Comparison of ENCODE assay signal across 25 cellular contexts in genomic region chrX:134572816-134573682, GRCh38.
DNase-seq lines count a peak whose midpoint lies in the region; ATAC-seq and TF ChIP-seq lines count a peak whose summit lies in the region.
"Had no signal": no experiment of that assay in that cellular context is flagged by ENCODE, and none has a peak within 500 bp of the region (broad histone marks: within the 10 kb centered on the region; RNA-seq: fewer than 3 reads in every experiment).

No MANE protein-coding gene starts in this region.

- H3K36me3 Mint-ChIP-seq in activated CD4-positive, alpha-beta T cell treated with anti-CD3 and anti-CD28 coated beads, Interleukin-2, amount 10 ng/mL, durations not matched to agents 24 days and 14 days (ENCODE audit: low read depth): no peaks in the 10 kb centered on the region
- H3K36me3 Mint-ChIP-seq: neural progenitor cell had no signal

- in situ Hi-C loops in mammary epithelial cell (cut with MboI; ENCODE audit: low sequenced_read_pairs in 2 of 2): no loop called here

- H3K9me2 ChIP-seq in PC-3 (replicated peaks; ENCODE audit: low read length): no peaks in the 10 kb centered on the region

- CTCF ChIA-PET in PC-3 (lab: Charles Lee) (interaction anchor here (0.6 kb wide), 2 partner anchors 21 to 180 kb away, joined by 3 to 4 read pairs; no protein-coding TSS in a partner anchor), mammary epithelial cell (lab: Charles Lee; ENCODE audit: low non-redundant PET) (no interaction called here)

- peaks cover 2% of the 10 kb centered on the region for H3K4me1 Mint-ChIP-seq in activated CD4-positive, alpha-beta T cell treated with anti-CD3 and anti-CD28 coated beads, Interleukin-2, amount 10 ng/mL, durations not matched to agents 24 days and 14 days

- peaks cover 6% of the 10 kb centered on the region for H3K27me3 Mint-ChIP-seq in activated CD4-positive, alpha-beta T cell treated with anti-CD3 and anti-CD28 coated beads, Interleukin-2, amount 10 ng/mL, durations not matched to agents 24 days and 14 days

- H3K36me3 ChIP-seq in PC-3 (ENCODE audit: low read depth, low read length) (no peaks in the 10 kb centered on the region), mammary epithelial cell (ENCODE audit: insufficient read depth, low read length) (no peaks in the 10 kb centered on the region)
- H3K36me3 ChIP-seq: colonic mucosa, neural progenitor cell, transverse colon had no signal

- no peaks in the 10 kb centered on the region for H3K9me3 ChIP-seq in PC-3 (ENCODE audit: low read length)
- no peaks in the 10 kb centered on the region for H3K9me3 ChIP-seq in mammary epithelial cell (replicated peaks; ENCODE audit: insufficient read depth, low read length)
- H3K9me3 ChIP-seq: colonic mucosa, transverse colon had no signal

- no peak overlapping the region for H3K27ac Mint-ChIP-seq in activated CD4-positive, alpha-beta T cell treated with anti-CD3 and anti-CD28 coated beads, Interleukin-2, amount 10 ng/mL, durations not matched to agents 24 days and 14 days
- H3K27ac Mint-ChIP-seq: neural progenitor cell had no signal

- no peak for TF ChIP-seq CTCF in PC-3 (conservative IDR thresholded peaks at IDR 0.05; ENCODE audit: low read depth, low read length)
- TF ChIP-seq CTCF in mammary epithelial cell (conservative IDR thresholded peaks at IDR 0.05 in 1 of 2, IDR thresholded peaks at IDR 0.05 in 1 of 2; ENCODE audit: extremely low read depth in 1 of 2, insufficient read depth in 1 of 2, low read depth in 1 of 2, low read length in 2 of 2): no peak

- BruUV-seq in PC-3 (replicated peaks; lab: Mats Ljungman, UMichigan): no TSS peak
- BruUV-seq in mammary epithelial cell (replicated peaks; lab: Mats Ljungman, UMichigan): no TSS peak

- dilution Hi-C loops in mammary epithelial cell (cut with HindIII; ENCODE audit: low sequenced_read_pairs): no loop called here

- H3K27me3 ChIP-seq in PC-3 (ENCODE audit: low read length): no peaks in the 10 kb centered on the region
- H3K27me3 ChIP-seq in mammary epithelial cell (ENCODE audit: insufficient read depth, low read length): no peaks in the 10 kb centered on the region
- H3K27me3 ChIP-seq: colonic mucosa, neural progenitor cell, transverse colon had no signal

- H3K4me2 ChIP-seq in PC-3 (ENCODE audit: low read length) (peak overlapping the region; percentile 60), mammary epithelial cell (ENCODE audit: insufficient read depth, low read depth, low read length) (peak overlapping the region; percentile 6)
- H3K4me2 ChIP-seq: neural progenitor cell had no signal

- H3K27ac ChIP-seq in PC-3 (ENCODE audit: low read length): peak overlapping the region; percentile 67
- H3K27ac ChIP-seq in mammary epithelial cell (ENCODE audit: insufficient read depth, low read depth, low read length): no peak overlapping the region
- H3K27ac ChIP-seq: C4-2B, colonic mucosa, GM23248, neural progenitor cell, transverse colon had no signal

- H3K9ac ChIP-seq in PC-3 (ENCODE audit: low read length) (no peak overlapping the region), mammary epithelial cell (ENCODE audit: insufficient read depth, low read length) (no peak overlapping the region)
- H3K9ac ChIP-seq: GM23248, neural progenitor cell had no signal

- H3K4me3 ChIP-seq in PC-3 (ENCODE audit: low read length): peak overlapping the region; percentile 33; the same call in 1 of the 2 replicates
- H3K4me3 ChIP-seq in mammary epithelial cell (replicated peaks in 1 of 3; ENCODE audit: insufficient read depth in 1 of 3, low read depth in 2 of 3, low read length in 3 of 3): no peak overlapping the region
- H3K4me3 ChIP-seq: colonic mucosa, GM23248, neural progenitor cell, transverse colon had no signal

- POLR2A ChIA-PET in PC-3 (lab: Charles Lee; ENCODE audit: unreplicated experiment): interaction anchor here (0.7 kb wide), 1 partner anchor 183 kb away, joined by 3 read pairs; no protein-coding TSS in a partner anchor

- no peaks in the 10 kb centered on the region for H3K9me3 Mint-ChIP-seq in activated CD4-positive, alpha-beta T cell treated with anti-CD3 and anti-CD28 coated beads, Interleukin-2, amount 10 ng/mL, durations not matched to agents 24 days and 14 days
- H3K9me3 Mint-ChIP-seq: neural progenitor cell had no signal

- H3K79me2 ChIP-seq in PC-3 (ENCODE audit: low read length): no peaks in the 10 kb centered on the region
- H3K79me2 ChIP-seq in mammary epithelial cell (ENCODE audit: insufficient read depth, low read length): no peaks in the 10 kb centered on the region

- no peaks in the 10 kb centered on the region for H4K20me1 ChIP-seq in PC-3 (ENCODE audit: low read length)
- H4K20me1 ChIP-seq in mammary epithelial cell (ENCODE audit: insufficient read depth, low read length): no peaks in the 10 kb centered on the region

- H2AFZ ChIP-seq in PC-3 (ENCODE audit: low read length): no peak overlapping the region
- H2AFZ ChIP-seq in mammary epithelial cell (ENCODE audit: low read depth, low read length): no peak overlapping the region
- H2AFZ ChIP-seq: neural progenitor cell had no signal

- no peaks in the 10 kb centered on the region for H3F3A ChIP-seq in PC-3 (ENCODE audit: low read length, unreplicated experiment)

- H3K4me1 ChIP-seq in PC-3 (ENCODE audit: insufficient read depth, low read length): peaks cover 69% of the 10 kb centered on the region
- H3K4me1 ChIP-seq in mammary epithelial cell (ENCODE audit: insufficient read depth, low read length): peaks cover 15% of the 10 kb centered on the region
- H3K4me1 ChIP-seq: colonic mucosa, transverse colon had no signal

- intact Hi-C loops in PC-3 (cut with micrococcal nuclease) (loop anchor here (2.0 kb wide), 1 partner anchor 16 kb away; no protein-coding TSS in a partner anchor), mammary epithelial cell (cut with micrococcal nuclease) (loop anchor here (1.0 kb wide), 1 partner anchor 52 kb away; no protein-coding TSS in a partner anchor), posterior cingulate gyrus (cut with DNase I) (no loop called here)
- intact Hi-C loops in activated CD4-positive, alpha-beta T cell treated with anti-CD3 and anti-CD28 coated beads, Interleukin-2, amount 10 ng/mL, durations not matched to agents 24 days and 14 days (cut with micrococcal nuclease): no loop called here

- 41% methylated on average over 5 of the region's 5 CpGs for WGBS in mammary epithelial cell (ENCODE audit: low coverage, missing lambda C conversion rate)

- peak; percentile 34 for DNase-seq in NCI-H1092 treated with DMSO at 0.1 percent for 48 hours (lab: John Stamatoyannopoulos, UW)
- DNase-seq in NCI-H1092 (lab: John Stamatoyannopoulos, UW): no peak
- peak; percentile 92 for DNase-seq in PC-3
- DNase-seq in mammary epithelial cell: peak; percentile 83
- no peak for DNase-seq in middle frontal gyrus (ENCODE audit: extremely low spot score, low spot score)
- no peak for DNase-seq in activated CD4-positive, alpha-beta T cell treated with anti-CD3 and anti-CD28 coated beads, Interleukin-2, amount 10 ng/mL, durations not matched to agents 24 days and 14 days
- no peak for DNase-seq in NCI-H2227 (lab: John Stamatoyannopoulos, UW; ENCODE audit: unreplicated experiment)
- DNase-seq in posterior cingulate gyrus: no peak
- DNase-seq: 8988T; activated CD4-positive, alpha-beta T cell treated with anti-CD3 and anti-CD28 coated beads for 1 hour; activated CD8-positive, alpha-beta memory T cell treated with anti-CD3 and anti-CD28 coated beads, Interleukin-2, amount 50 U/mL, for 4 hours; activated gamma-delta T cell treated with Interleukin-2 at 50 U/mL for 16 hours; aorta; colonic mucosa; glutamatergic neuron; GM23248; NCI-H1105 treated with DMSO at 0.1 percent for 48 hours; NCI-H2171; Right ventricle myocardium superior; stimulated activated CD4-positive, alpha-beta T cell treated with anti-CD3 and anti-CD28 coated beads, Interleukin-15, amount 100 ng/mL, for 24 hours; stimulated activated naive CD4-positive, alpha-beta T cell treated with Interleukin-2 at 50 U/mL for 16 hours; T-helper 2 cell; transverse colon had no signal

- peak; percentile 51 for ATAC-seq in PC-3

- H3K4me3 Mint-ChIP-seq in activated CD4-positive, alpha-beta T cell treated with anti-CD3 and anti-CD28 coated beads, Interleukin-2, amount 10 ng/mL, durations not matched to agents 24 days and 14 days: no peak overlapping the region
- H3K4me3 Mint-ChIP-seq: neural progenitor cell had no signal

Comparison
In these comparisons a context has a peak if more than half of its experiments do, and no peak if none do; other contexts are left out.
1. DNase-seq: peak in NCI-H1092 treated with DMSO at 0.1 percent for 48 hours (single experiment), PC-3 (single experiment) and mammary epithelial cell (single experiment); none in NCI-H1092 (single experiment), middle frontal gyrus (single experiment), activated CD4-positive, alpha-beta T cell treated with anti-CD3 and anti-CD28 coated beads, Interleukin-2, amount 10 ng/mL, durations not matched to agents 24 days and 14 days (single experiment), NCI-H2227 (single experiment) and posterior cingulate gyrus (0 of 10).
2. intact Hi-C loops: an anchor here in PC-3 (2.0 kb wide) and mammary epithelial cell (1.0 kb wide); none called in activated CD4-positive, alpha-beta T cell treated with anti-CD3 and anti-CD28 coated beads, Interleukin-2, amount 10 ng/mL, durations not matched to agents 24 days and 14 days and posterior cingulate gyrus.